Comparison of ENCODE assay signal across 8 cellular contexts in the genomic region with DNA sequence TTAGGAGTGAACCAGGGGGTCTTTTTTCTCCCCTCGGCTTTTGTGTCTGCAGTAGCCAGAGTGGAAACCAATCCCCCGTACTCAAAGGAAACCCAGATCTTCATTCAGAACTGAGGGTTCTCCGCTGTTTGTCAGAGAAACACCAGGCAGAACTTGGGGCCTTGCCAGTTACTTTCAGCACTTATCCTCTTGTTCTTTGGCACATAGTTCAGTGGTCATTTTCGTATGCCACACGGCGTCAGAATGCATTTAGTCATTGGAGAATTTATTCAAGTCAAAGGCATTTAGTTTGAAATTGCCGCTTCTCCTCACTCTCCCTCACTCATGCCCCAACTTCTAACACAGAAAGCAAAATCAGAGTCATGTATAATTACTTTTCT.
DNase-seq lines count a peak whose midpoint lies in the region; ATAC-seq and TF ChIP-seq lines count a peak whose summit lies in the region.

No MANE protein-coding gene starts in this region.

- H3K27ac ChIP-seq in GM23248 (peak overlapping the region; percentile 68), hepatocyte (peak overlapping the region; percentile 47), smooth muscle cell (ENCODE audit: low read depth) (no peak overlapping the region)

- H3F3A ChIP-seq in GM23248 (ENCODE audit: insufficient read depth) (peaks cover 14% of the 10 kb centered on the region), smooth muscle cell (ENCODE audit: low read depth) (peaks cover 4% of the 10 kb centered on the region)

- ATAC-seq in activated naive CD4-positive, alpha-beta T cell treated with anti-CD3 and anti-CD28 coated beads, Interleukin-2, amount 50 U/mL, for 72 hours: no peak

- H3K4me3 ChIP-seq in GM23248: peak overlapping the region; percentile 60
- no peak overlapping the region for H3K4me3 ChIP-seq in hepatocyte
- H3K4me3 ChIP-seq in smooth muscle cell: no peak overlapping the region

- H3K9ac ChIP-seq in GM23248 (peak overlapping the region; percentile 66), smooth muscle cell (ENCODE audit: low read depth) (no peak overlapping the region)

- H2AFZ ChIP-seq in GM23248 (peak overlapping the region; percentile 69), hepatocyte (no peak overlapping the region), smooth muscle cell (ENCODE audit: low read depth) (no peak overlapping the region)

- H3K27ac Mint-ChIP-seq in activated naive CD4-positive, alpha-beta T cell treated with anti-CD3 and anti-CD28 coated beads, Interleukin-2, amount 50 U/mL, for 72 hours: peak overlapping the region; percentile 84 to 87

- H4K20me1 ChIP-seq in GM23248 (ENCODE audit: insufficient read depth) (no peaks in the 10 kb centered on the region), hepatocyte (ENCODE audit: insufficient read depth, poor library complexity, severe bottlenecking) (no peaks in the 10 kb centered on the region), smooth muscle cell (ENCODE audit: low read depth) (no peaks in the 10 kb centered on the region)

- H3K79me2 ChIP-seq in GM23248 (ENCODE audit: insufficient read depth) (no peaks in the 10 kb centered on the region), hepatocyte (no peaks in the 10 kb centered on the region), smooth muscle cell (ENCODE audit: low read depth) (no peaks in the 10 kb centered on the region)

- DNase-seq in GM23248 (peak; percentile 95), hepatocyte (ENCODE audit: low spot score) (no peak), smooth muscle cell (lab: John Stamatoyannopoulos, UW; ENCODE audit: unreplicated experiment) (no peak), NOMO-1 treated with dmso at 0.1 percent for 144 hours (lab: John Stamatoyannopoulos, UW; ENCODE audit: unreplicated experiment) (no peak), kidney glomerular epithelial cell (lab: John Stamatoyannopoulos, UW) (no peak), NCI-H146 treated with DMSO at 0.1 percent for 48 hours (lab: John Stamatoyannopoulos, UW; ENCODE audit: unreplicated experiment) (no peak), NCI-H2196 treated with DMSO at 0.1 percent for 48 hours (lab: John Stamatoyannopoulos, UW; ENCODE audit: unreplicated experiment) (no peak)
- DNase-seq in activated naive CD4-positive, alpha-beta T cell treated with anti-CD3 and anti-CD28 coated beads, Interleukin-2, amount 50 U/mL, for 72 hours (ENCODE audit: low spot score in 2 of 2): no peak

- H3K4me2 ChIP-seq in GM23248 (ENCODE audit: unreplicated experiment) (peak overlapping the region; percentile 83), hepatocyte (no peak overlapping the region), smooth muscle cell (peak overlapping the region; percentile 48)

- TF ChIP-seq CTCF in hepatocyte (IDR thresholded peaks at IDR 0.05; ENCODE audit: poor library complexity) (no peak), smooth muscle cell (IDR thresholded peaks at IDR 0.05; ENCODE audit: borderline replicate concordance, insufficient read depth, poor library complexity, severe bottlenecking) (no peak)

- in situ Hi-C loops in GM23248 (cut with MboI): loop anchor here (10.0 kb wide), 1 partner anchor 117 kb away; no protein-coding TSS in a partner anchor

- H3K4me1 ChIP-seq in GM23248 (ENCODE audit: insufficient read depth) (peaks cover 19% of the 10 kb centered on the region), hepatocyte (ENCODE audit: insufficient read depth) (peaks cover 21% of the 10 kb centered on the region), smooth muscle cell (ENCODE audit: low read depth) (peaks cover 6% of the 10 kb centered on the region)

- H3K9me3 ChIP-seq in GM23248 (ENCODE audit: low read depth): no peaks in the 10 kb centered on the region
- H3K9me3 ChIP-seq in hepatocyte (ENCODE audit: low read depth): no peaks in the 10 kb centered on the region
- no peaks in the 10 kb centered on the region for H3K9me3 ChIP-seq in smooth muscle cell (replicated peaks; ENCODE audit: low read depth)

- H3K36me3 Mint-ChIP-seq in activated naive CD4-positive, alpha-beta T cell treated with anti-CD3 and anti-CD28 coated beads, Interleukin-2, amount 50 U/mL, for 72 hours: peaks cover 2 to 13% of the 10 kb centered on the region in 2 donors

- H3K36me3 ChIP-seq in GM23248 (ENCODE audit: low read depth): no peaks in the 10 kb centered on the region
- H3K36me3 ChIP-seq in hepatocyte (replicated peaks; ENCODE audit: insufficient read depth, low read depth): no peaks in the 10 kb centered on the region
- no peaks in the 10 kb centered on the region for H3K36me3 ChIP-seq in smooth muscle cell (ENCODE audit: low read depth)

- WGBS in GM23248 (ENCODE audit: low coverage in 1 of 2, low lambda C conversion rate in 2 of 2, missing lambda C conversion rate in 2 of 2), 2 experiments: 5 to 7% methylated on average over 7 of the region's 7 CpGs
- 75% methylated on average over 7 of the region's 7 CpGs for WGBS in hepatocyte (ENCODE audit: low lambda C conversion rate, missing lambda C conversion rate)
- WGBS in smooth muscle cell (ENCODE audit: low lambda C conversion rate): 89% methylated on average over 7 of the region's 7 CpGs

- H3K9me3 Mint-ChIP-seq in activated naive CD4-positive, alpha-beta T cell treated with anti-CD3 and anti-CD28 coated beads, Interleukin-2, amount 50 U/mL, for 72 hours: peaks cover 0 to 6% of the 10 kb centered on the region in 2 donors

- H3K27me3 ChIP-seq in GM23248 (replicated peaks; ENCODE audit: insufficient read depth) (no peaks in the 10 kb centered on the region), hepatocyte (no peaks in the 10 kb centered on the region), smooth muscle cell (ENCODE audit: low read depth) (no peaks in the 10 kb centered on the region)

- H3K9me2 ChIP-seq in GM23248 (ENCODE audit: insufficient read depth) (no peaks in the 10 kb centered on the region), hepatocyte (replicated peaks; ENCODE audit: insufficient read depth) (no peaks in the 10 kb centered on the region)
